1 cellular context compared by ENCODE assay signal in the genomic region with DNA sequence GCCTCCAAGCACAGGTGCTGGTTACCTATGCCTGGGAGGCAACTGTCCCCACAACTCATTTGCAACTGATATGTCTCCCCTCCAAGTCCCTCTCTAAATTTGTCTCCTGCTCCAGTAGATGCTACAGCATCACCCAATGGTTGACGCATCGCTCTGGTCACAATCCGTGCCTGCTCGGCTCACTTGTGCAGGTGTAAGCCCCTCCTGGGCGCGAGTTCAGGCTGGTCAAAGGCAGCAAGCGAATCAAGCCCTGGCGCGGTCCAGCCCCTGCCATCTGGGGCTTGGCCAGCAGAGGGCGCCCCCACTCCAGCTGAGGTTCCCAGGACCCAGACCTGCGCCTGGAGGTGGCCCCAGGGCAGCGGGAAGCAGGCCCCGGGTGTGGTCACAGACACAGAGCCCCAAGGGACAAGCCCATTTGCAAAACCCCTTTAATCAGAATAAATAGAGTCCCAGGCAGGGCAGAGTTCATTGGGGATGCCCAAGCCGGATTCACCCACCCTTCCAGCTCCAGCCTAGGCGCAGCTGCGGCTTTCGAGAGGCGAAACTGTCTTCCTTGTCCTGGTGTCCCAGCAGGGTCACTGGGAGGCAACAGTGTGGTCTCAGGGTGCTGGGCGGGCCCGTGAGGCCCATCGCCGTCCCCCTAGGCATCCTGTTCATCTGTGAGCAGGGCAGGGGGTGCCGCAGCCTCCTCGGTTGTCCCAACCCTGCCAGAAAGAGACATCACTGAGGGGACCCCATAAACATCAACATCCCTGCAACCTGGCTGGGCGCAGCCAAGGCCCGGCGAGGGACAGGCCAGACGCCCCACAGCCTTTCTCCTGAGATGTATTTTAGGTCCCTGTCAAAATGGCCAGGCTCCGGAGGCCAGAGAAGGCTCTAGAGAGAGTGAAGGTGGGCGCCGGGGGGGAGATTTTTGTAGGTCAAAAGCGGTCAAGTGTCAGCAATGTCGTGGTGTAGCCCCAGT.
TF ChIP-seq lines count a peak whose summit lies in the region.

No MANE protein-coding gene starts in this region.

TF ChIP-seq in GM12878, 131 proteins besides CTCF, POLR2A, EP300 and RAD21 (continued from another document and continues in another):
- TF ChIP-seq, protein P1, sequence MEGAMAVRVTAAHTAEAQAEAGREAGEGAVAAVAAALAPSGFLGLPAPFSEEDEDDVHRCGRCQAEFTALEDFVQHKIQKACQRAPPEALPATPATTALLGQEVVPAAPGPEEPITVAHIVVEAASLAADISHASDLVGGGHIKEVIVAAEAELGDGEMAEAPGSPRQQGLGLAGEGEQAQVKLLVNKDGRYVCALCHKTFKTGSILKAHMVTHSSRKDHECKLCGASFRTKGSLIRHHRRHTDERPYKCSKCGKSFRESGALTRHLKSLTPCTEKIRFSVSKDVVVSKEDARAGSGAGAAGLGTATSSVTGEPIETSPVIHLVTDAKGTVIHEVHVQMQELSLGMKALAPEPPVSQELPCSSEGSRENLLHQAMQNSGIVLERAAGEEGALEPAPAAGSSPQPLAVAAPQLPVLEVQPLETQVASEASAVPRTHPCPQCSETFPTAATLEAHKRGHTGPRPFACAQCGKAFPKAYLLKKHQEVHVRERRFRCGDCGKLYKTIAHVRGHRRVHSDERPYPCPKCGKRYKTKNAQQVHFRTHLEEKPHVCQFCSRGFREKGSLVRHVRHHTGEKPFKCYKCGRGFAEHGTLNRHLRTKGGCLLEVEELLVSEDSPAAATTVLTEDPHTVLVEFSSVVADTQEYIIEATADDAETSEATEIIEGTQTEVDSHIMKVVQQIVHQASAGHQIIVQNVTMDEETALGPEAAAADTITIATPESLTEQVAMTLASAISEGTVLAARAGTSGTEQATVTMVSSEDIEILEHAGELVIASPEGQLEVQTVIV (IDR thresholded peaks at IDR 0.05; ENCODE audit: borderline replicate concordance, partially characterized antibody) = no peak
- TF ChIP-seq, protein P2, sequence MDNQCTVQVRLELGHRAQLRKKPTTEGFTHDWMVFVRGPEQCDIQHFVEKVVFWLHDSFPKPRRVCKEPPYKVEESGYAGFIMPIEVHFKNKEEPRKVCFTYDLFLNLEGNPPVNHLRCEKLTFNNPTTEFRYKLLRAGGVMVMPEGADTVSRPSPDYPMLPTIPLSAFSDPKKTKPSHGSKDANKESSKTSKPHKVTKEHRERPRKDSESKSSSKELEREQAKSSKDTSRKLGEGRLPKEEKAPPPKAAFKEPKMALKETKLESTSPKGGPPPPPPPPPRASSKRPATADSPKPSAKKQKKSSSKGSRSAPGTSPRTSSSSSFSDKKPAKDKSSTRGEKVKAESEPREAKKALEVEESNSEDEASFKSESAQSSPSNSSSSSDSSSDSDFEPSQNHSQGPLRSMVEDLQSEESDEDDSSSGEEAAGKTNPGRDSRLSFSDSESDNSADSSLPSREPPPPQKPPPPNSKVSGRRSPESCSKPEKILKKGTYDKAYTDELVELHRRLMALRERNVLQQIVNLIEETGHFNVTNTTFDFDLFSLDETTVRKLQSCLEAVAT (IDR thresholded peaks at IDR 0.05) = 0 out of 2 replicates have a peak, but pooled peaks have one; percentile 25
- TF ChIP-seq POU2F2 (IDR thresholded peaks at IDR 0.05; ENCODE audit: borderline replicate concordance, low read depth, low read length) = peak; percentile 52; the same call in 1 of the 3 replicates
- TF ChIP-seq IKZF1 (conservative IDR thresholded peaks at IDR 0.05) = 0 out of 2 replicates have a peak, but pooled peaks have one; percentile 26
- TF ChIP-seq TCF3 (IDR thresholded peaks at IDR 0.05; ENCODE audit: borderline replicate concordance, insufficient read depth, low read depth, low read length) = 0 out of 2 replicates have a peak, but pooled peaks have one; percentile 41
- TF ChIP-seq BACH1 (IDR thresholded peaks at IDR 0.05; ENCODE audit: borderline replicate concordance) = peak; percentile 22; the same call in 1 of the 2 replicates
- TF ChIP-seq KAT2A (conservative IDR thresholded peaks at IDR 0.05; ENCODE audit: control insufficient read depth, low read depth, low read length) = no peak
- peak; percentile 79 for TF ChIP-seq YY1 (IDR thresholded peaks at IDR 0.05; ENCODE audit: low read depth, low read length)
- TF ChIP-seq RCOR1 (conservative IDR thresholded peaks at IDR 0.05; ENCODE audit: low read depth, low read length) = no peak
- TF ChIP-seq POLR2AphosphoS5 (IDR thresholded peaks at IDR 0.05; ENCODE audit: low read length) = peak; percentile 44; the same call in 1 of the 2 replicates
- TF ChIP-seq GATAD2B (conservative IDR thresholded peaks at IDR 0.05; ENCODE audit: low read depth) = no peak
- TF ChIP-seq YBX1 (IDR thresholded peaks at IDR 0.05) = no peak
- no peak for TF ChIP-seq GABPA (IDR thresholded peaks at IDR 0.05; ENCODE audit: low read depth)
- peak in 1 of 2 experiments; percentile 29; a peak in 1 of 4 replicates for TF ChIP-seq BHLHE40 (IDR thresholded peaks at IDR 0.05; ENCODE audit: borderline replicate concordance in 1 of 2, low read depth in 2 of 2, low read length in 1 of 2)
- TF ChIP-seq RAD51 (IDR thresholded peaks at IDR 0.05) = no peak
- no peak for TF ChIP-seq SRF (IDR thresholded peaks at IDR 0.05; ENCODE audit: low read depth in 2 of 2, low read length in 2 of 2)
- no peak for TF ChIP-seq NFYA (IDR thresholded peaks at IDR 0.05; ENCODE audit: borderline replicate concordance, low read depth, low read length)
- TF ChIP-seq MYB (IDR thresholded peaks at IDR 0.05; ENCODE audit: borderline replicate concordance, low read depth, low read length) = no peak
- TF ChIP-seq FOS (IDR thresholded peaks at IDR 0.05; ENCODE audit: borderline replicate concordance, extremely low read depth, insufficient read length) = no peak
- no peak for TF ChIP-seq BMI1 (IDR thresholded peaks at IDR 0.05; ENCODE audit: borderline replicate concordance)
- no peak for TF ChIP-seq HDAC6 (IDR thresholded peaks at IDR 0.05; ENCODE audit: unreplicated experiment)
- TF ChIP-seq, protein P3, sequence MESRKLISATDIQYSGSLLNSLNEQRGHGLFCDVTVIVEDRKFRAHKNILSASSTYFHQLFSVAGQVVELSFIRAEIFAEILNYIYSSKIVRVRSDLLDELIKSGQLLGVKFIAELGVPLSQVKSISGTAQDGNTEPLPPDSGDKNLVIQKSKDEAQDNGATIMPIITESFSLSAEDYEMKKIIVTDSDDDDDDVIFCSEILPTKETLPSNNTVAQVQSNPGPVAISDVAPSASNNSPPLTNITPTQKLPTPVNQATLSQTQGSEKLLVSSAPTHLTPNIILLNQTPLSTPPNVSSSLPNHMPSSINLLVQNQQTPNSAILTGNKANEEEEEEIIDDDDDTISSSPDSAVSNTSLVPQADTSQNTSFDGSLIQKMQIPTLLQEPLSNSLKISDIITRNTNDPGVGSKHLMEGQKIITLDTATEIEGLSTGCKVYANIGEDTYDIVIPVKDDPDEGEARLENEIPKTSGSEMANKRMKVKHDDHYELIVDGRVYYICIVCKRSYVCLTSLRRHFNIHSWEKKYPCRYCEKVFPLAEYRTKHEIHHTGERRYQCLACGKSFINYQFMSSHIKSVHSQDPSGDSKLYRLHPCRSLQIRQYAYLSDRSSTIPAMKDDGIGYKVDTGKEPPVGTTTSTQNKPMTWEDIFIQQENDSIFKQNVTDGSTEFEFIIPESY (IDR thresholded peaks at IDR 0.05) = no peak
- TF ChIP-seq, protein P4, sequence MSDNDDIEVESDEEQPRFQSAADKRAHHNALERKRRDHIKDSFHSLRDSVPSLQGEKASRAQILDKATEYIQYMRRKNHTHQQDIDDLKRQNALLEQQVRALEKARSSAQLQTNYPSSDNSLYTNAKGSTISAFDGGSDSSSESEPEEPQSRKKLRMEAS (IDR thresholded peaks at IDR 0.05; ENCODE audit: low read depth, low read length) = no peak
- TF ChIP-seq CREM (IDR thresholded peaks at IDR 0.05; ENCODE audit: low read depth) = no peak
- peak; percentile 53 for TF ChIP-seq RELA (IDR thresholded peaks at IDR 0.05; ENCODE audit: borderline replicate concordance, partially characterized antibody)
- TF ChIP-seq TARDBP (IDR thresholded peaks at IDR 0.05; ENCODE audit: borderline replicate concordance) = peak; percentile 6; the same call in 1 of the 2 replicates
- peak; percentile 82 for TF ChIP-seq MEF2B (IDR thresholded peaks at IDR 0.05; ENCODE audit: partially characterized antibody, poor library complexity, severe bottlenecking)
- TF ChIP-seq ZNF274 (IDR thresholded peaks at IDR 0.05; ENCODE audit: insufficient read depth, insufficient read length) = no peak
- TF ChIP-seq STAT1 (conservative IDR thresholded peaks at IDR 0.05) = no peak
- TF ChIP-seq, protein P5, sequence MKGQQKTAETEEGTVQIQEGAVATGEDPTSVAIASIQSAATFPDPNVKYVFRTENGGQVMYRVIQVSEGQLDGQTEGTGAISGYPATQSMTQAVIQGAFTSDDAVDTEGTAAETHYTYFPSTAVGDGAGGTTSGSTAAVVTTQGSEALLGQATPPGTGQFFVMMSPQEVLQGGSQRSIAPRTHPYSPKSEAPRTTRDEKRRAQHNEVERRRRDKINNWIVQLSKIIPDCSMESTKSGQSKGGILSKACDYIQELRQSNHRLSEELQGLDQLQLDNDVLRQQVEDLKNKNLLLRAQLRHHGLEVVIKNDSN (IDR thresholded peaks at IDR 0.05; ENCODE audit: borderline replicate concordance, extremely low read length, insufficient read depth, low read depth, low read length) = no peak
- TF ChIP-seq NBN (IDR thresholded peaks at IDR 0.05) = no peak
- TF ChIP-seq NR2C1 (IDR thresholded peaks at IDR 0.05) = no peak
- TF ChIP-seq, protein P6, sequence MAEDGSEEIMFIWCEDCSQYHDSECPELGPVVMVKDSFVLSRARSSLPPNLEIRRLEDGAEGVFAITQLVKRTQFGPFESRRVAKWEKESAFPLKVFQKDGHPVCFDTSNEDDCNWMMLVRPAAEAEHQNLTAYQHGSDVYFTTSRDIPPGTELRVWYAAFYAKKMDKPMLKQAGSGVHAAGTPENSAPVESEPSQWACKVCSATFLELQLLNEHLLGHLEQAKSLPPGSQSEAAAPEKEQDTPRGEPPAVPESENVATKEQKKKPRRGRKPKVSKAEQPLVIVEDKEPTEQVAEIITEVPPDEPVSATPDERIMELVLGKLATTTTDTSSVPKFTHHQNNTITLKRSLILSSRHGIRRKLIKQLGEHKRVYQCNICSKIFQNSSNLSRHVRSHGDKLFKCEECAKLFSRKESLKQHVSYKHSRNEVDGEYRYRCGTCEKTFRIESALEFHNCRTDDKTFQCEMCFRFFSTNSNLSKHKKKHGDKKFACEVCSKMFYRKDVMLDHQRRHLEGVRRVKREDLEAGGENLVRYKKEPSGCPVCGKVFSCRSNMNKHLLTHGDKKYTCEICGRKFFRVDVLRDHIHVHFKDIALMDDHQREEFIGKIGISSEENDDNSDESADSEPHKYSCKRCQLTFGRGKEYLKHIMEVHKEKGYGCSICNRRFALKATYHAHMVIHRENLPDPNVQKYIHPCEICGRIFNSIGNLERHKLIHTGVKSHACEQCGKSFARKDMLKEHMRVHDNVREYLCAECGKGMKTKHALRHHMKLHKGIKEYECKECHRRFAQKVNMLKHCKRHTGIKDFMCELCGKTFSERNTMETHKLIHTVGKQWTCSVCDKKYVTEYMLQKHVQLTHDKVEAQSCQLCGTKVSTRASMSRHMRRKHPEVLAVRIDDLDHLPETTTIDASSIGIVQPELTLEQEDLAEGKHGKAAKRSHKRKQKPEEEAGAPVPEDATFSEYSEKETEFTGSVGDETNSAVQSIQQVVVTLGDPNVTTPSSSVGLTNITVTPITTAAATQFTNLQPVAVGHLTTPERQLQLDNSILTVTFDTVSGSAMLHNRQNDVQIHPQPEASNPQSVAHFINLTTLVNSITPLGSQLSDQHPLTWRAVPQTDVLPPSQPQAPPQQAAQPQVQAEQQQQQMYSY (CRISPR knock-in tag; IDR thresholded peaks at IDR 0.05) = no peak
- TF ChIP-seq SUZ12 (IDR thresholded peaks at IDR 0.05; ENCODE audit: unreplicated experiment) = no peak
- TF ChIP-seq, protein P7, sequence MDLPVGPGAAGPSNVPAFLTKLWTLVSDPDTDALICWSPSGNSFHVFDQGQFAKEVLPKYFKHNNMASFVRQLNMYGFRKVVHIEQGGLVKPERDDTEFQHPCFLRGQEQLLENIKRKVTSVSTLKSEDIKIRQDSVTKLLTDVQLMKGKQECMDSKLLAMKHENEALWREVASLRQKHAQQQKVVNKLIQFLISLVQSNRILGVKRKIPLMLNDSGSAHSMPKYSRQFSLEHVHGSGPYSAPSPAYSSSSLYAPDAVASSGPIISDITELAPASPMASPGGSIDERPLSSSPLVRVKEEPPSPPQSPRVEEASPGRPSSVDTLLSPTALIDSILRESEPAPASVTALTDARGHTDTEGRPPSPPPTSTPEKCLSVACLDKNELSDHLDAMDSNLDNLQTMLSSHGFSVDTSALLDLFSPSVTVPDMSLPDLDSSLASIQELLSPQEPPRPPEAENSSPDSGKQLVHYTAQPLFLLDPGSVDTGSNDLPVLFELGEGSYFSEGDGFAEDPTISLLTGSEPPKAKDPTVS (IDR thresholded peaks at IDR 0.05; ENCODE audit: low read depth, low read length) = no peak
- no peak for TF ChIP-seq MEF2A (IDR thresholded peaks at IDR 0.05; ENCODE audit: insufficient read depth, low read depth, low read length)
- TF ChIP-seq, protein P8, sequence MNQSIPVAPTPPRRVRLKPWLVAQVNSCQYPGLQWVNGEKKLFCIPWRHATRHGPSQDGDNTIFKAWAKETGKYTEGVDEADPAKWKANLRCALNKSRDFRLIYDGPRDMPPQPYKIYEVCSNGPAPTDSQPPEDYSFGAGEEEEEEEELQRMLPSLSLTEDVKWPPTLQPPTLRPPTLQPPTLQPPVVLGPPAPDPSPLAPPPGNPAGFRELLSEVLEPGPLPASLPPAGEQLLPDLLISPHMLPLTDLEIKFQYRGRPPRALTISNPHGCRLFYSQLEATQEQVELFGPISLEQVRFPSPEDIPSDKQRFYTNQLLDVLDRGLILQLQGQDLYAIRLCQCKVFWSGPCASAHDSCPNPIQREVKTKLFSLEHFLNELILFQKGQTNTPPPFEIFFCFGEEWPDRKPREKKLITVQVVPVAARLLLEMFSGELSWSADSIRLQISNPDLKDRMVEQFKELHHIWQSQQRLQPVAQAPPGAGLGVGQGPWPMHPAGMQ (IDR thresholded peaks at IDR 0.05; ENCODE audit: borderline replicate concordance) = no peak
- no peak for TF ChIP-seq RBBP5 (conservative IDR thresholded peaks at IDR 0.05)
- no peak for TF ChIP-seq SIN3A (IDR thresholded peaks at IDR 0.05; ENCODE audit: low read depth, low read length)
- peak; percentile 18; the same call in 1 of the 2 replicates for TF ChIP-seq TBL1XR1 (IDR thresholded peaks at IDR 0.05; ENCODE audit: low read depth, low read length)
- TF ChIP-seq, protein P9, sequence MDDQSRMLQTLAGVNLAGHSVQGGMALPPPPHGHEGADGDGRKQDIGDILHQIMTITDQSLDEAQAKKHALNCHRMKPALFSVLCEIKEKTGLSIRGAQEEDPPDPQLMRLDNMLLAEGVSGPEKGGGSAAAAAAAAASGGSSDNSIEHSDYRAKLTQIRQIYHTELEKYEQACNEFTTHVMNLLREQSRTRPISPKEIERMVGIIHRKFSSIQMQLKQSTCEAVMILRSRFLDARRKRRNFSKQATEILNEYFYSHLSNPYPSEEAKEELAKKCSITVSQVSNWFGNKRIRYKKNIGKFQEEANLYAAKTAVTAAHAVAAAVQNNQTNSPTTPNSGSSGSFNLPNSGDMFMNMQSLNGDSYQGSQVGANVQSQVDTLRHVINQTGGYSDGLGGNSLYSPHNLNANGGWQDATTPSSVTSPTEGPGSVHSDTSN (IDR thresholded peaks at IDR 0.05; ENCODE audit: insufficient replicate concordance, low read depth, low read length) = no peak
